ENCODE assay signal across 2 cellular contexts in the genomic region with DNA sequence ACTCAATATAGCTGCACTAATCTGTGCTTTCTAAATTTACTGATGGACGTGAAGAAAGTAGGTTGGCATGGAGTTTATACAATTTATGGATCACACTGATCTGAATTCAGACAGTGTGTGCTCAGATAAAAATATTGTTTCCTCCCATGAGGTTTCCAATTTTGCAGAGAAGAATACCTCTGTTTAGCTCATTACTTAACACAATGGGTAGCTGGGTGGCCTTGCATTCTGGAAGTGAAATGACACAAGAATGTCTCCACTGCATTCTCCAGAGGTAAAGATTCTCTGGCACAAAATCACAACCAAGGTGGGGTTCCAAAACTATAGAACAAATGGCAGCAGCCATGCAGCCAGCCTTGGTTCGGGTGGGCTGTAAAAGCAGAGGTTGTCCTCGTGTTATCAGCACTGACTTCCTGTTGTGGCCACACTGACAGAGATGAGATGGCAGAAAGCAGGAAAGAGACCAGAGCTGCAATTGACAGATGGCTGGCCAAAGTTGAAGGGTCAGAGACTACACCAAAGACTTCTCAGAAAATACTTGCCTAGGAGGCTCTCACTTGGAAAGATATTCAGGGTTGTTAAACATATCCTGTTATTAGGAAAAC.
A peak's percentile ranks its signal among the peaks of the same experiment; 100 is the strongest.
TF ChIP-seq lines count a peak whose summit lies in the region.

No MANE protein-coding gene starts in this region.

TF ChIP-seq in HepG2, 621 proteins besides CTCF, POLR2A, EP300 and RAD21 (continued from another document):
- TF ChIP-seq, protein P1, sequence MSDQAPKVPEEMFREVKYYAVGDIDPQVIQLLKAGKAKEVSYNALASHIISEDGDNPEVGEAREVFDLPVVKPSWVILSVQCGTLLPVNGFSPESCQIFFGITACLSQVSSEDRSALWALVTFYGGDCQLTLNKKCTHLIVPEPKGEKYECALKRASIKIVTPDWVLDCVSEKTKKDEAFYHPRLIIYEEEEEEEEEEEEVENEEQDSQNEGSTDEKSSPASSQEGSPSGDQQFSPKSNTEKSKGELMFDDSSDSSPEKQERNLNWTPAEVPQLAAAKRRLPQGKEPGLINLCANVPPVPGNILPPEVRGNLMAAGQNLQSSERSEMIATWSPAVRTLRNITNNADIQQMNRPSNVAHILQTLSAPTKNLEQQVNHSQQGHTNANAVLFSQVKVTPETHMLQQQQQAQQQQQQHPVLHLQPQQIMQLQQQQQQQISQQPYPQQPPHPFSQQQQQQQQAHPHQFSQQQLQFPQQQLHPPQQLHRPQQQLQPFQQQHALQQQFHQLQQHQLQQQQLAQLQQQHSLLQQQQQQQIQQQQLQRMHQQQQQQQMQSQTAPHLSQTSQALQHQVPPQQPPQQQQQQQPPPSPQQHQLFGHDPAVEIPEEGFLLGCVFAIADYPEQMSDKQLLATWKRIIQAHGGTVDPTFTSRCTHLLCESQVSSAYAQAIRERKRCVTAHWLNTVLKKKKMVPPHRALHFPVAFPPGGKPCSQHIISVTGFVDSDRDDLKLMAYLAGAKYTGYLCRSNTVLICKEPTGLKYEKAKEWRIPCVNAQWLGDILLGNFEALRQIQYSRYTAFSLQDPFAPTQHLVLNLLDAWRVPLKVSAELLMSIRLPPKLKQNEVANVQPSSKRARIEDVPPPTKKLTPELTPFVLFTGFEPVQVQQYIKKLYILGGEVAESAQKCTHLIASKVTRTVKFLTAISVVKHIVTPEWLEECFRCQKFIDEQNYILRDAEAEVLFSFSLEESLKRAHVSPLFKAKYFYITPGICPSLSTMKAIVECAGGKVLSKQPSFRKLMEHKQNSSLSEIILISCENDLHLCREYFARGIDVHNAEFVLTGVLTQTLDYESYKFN (CRISPR knock-in tag; conservative IDR thresholded peaks at IDR 0.05) = peak; percentile 39
- TF ChIP-seq, protein P2, sequence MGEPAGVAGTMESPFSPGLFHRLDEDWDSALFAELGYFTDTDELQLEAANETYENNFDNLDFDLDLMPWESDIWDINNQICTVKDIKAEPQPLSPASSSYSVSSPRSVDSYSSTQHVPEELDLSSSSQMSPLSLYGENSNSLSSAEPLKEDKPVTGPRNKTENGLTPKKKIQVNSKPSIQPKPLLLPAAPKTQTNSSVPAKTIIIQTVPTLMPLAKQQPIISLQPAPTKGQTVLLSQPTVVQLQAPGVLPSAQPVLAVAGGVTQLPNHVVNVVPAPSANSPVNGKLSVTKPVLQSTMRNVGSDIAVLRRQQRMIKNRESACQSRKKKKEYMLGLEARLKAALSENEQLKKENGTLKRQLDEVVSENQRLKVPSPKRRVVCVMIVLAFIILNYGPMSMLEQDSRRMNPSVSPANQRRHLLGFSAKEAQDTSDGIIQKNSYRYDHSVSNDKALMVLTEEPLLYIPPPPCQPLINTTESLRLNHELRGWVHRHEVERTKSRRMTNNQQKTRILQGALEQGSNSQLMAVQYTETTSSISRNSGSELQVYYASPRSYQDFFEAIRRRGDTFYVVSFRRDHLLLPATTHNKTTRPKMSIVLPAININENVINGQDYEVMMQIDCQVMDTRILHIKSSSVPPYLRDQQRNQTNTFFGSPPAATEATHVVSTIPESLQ (CRISPR knock-in tag; conservative IDR thresholded peaks at IDR 0.05) = no peak
- no peak for TF ChIP-seq GABPA (IDR thresholded peaks at IDR 0.05; ENCODE audit: low read depth, low read length)
- 0 out of 2 replicates have a peak, but pooled peaks have one; percentile 17 for TF ChIP-seq GABPA (CRISPR knock-in tag; IDR thresholded peaks at IDR 0.05; ENCODE audit: low read depth)
- peak; percentile 15 for TF ChIP-seq TEAD3 (CRISPR knock-in tag; optimal IDR thresholded peaks at IDR 0.05; ENCODE audit: borderline replicate concordance)
- no peak for TF ChIP-seq JDP2 (CRISPR knock-in tag; IDR thresholded peaks at IDR 0.05; ENCODE audit: borderline replicate concordance)
- TF ChIP-seq RARA (CRISPR knock-in tag; IDR thresholded peaks at IDR 0.05) = peak; percentile 21; the same call in 1 of the 2 replicates
- TF ChIP-seq ETV5 (CRISPR knock-in tag; IDR thresholded peaks at IDR 0.05; ENCODE audit: borderline replicate concordance) = peak; percentile 58; the same call in 1 of the 2 replicates
- 0 out of 2 replicates have a peak, but pooled peaks have one; percentile 34 for TF ChIP-seq POGZ (CRISPR knock-in tag; IDR thresholded peaks at IDR 0.05)
- peak; percentile 48 for TF ChIP-seq SALL1 (CRISPR knock-in tag; IDR thresholded peaks at IDR 0.05)
- 0 out of 2 replicates have a peak, but pooled peaks have one; percentile 57 for TF ChIP-seq ELF3 (CRISPR knock-in tag; IDR thresholded peaks at IDR 0.05)
- TF ChIP-seq, protein P3, sequence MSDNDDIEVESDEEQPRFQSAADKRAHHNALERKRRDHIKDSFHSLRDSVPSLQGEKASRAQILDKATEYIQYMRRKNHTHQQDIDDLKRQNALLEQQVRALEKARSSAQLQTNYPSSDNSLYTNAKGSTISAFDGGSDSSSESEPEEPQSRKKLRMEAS (IDR thresholded peaks at IDR 0.05) = peak; percentile 55; the same call in 1 of the 2 replicates
- peak; percentile 33; the same call in 1 of the 2 replicates for TF ChIP-seq ELF1 (CRISPR knock-in tag; IDR thresholded peaks at IDR 0.05)
- no peak for TF ChIP-seq ZMYM4 (CRISPR knock-in tag; IDR thresholded peaks at IDR 0.05)
- TF ChIP-seq SAP130 (CRISPR knock-in tag; IDR thresholded peaks at IDR 0.05; ENCODE audit: low read depth) = peak; percentile 57
- no peak for TF ChIP-seq ZMYM2 (CRISPR knock-in tag; IDR thresholded peaks at IDR 0.05)

TF ChIP-seq in WTC11, 78 proteins besides CTCF, POLR2A, EP300 and RAD21 (continued from another document):
- TF ChIP-seq, protein P4, sequence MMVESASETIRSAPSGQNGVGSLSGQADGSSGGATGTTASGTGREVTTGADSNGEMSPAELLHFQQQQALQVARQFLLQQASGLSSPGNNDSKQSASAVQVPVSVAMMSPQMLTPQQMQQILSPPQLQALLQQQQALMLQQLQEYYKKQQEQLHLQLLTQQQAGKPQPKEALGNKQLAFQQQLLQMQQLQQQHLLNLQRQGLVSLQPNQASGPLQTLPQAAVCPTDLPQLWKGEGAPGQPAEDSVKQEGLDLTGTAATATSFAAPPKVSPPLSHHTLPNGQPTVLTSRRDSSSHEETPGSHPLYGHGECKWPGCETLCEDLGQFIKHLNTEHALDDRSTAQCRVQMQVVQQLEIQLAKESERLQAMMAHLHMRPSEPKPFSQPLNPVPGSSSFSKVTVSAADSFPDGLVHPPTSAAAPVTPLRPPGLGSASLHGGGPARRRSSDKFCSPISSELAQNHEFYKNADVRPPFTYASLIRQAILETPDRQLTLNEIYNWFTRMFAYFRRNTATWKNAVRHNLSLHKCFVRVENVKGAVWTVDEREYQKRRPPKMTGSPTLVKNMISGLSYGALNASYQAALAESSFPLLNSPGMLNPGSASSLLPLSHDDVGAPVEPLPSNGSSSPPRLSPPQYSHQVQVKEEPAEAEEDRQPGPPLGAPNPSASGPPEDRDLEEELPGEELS (CRISPR knock-in tag; IDR thresholded peaks at IDR 0.05) = no peak
- no peak for TF ChIP-seq RORB (CRISPR knock-in tag; IDR thresholded peaks at IDR 0.05)
- TF ChIP-seq CREM (CRISPR knock-in tag; IDR thresholded peaks at IDR 0.05) = no peak
- TF ChIP-seq, protein P5, sequence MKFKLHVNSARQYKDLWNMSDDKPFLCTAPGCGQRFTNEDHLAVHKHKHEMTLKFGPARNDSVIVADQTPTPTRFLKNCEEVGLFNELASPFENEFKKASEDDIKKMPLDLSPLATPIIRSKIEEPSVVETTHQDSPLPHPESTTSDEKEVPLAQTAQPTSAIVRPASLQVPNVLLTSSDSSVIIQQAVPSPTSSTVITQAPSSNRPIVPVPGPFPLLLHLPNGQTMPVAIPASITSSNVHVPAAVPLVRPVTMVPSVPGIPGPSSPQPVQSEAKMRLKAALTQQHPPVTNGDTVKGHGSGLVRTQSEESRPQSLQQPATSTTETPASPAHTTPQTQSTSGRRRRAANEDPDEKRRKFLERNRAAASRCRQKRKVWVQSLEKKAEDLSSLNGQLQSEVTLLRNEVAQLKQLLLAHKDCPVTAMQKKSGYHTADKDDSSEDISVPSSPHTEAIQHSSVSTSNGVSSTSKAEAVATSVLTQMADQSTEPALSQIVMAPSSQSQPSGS (CRISPR knock-in tag; IDR thresholded peaks at IDR 0.05; ENCODE audit: borderline replicate concordance, low read depth) = no peak
- TF ChIP-seq ELF4 (CRISPR knock-in tag; IDR thresholded peaks at IDR 0.05; ENCODE audit: low read depth) = no peak
